In the genomic region with DNA sequence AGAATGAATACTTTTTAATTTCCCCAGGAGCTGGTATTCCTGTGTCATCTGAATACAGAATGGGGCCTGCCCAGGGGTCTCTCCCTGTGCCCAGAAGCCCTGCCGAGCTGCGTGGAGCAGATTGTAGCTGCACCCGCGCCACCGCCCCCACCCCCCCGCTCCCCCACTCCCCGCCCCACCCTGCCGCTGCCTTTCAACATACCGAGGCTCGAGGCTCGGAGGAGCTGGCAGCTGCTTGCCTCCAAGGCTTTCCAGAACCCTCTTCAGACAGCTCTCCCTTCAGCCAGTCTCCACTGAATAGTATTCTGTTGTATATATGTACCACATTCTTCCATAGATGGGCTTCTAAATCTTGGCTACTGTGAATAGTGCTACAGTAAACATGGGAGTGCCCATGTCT, we compare ENCODE assay signal across 22 cellular contexts.
"Had no signal": no experiment of that assay in that cellular context is flagged by ENCODE, and none has a peak within 500 bp of the region (broad histone marks: within the 10 kb centered on the region; RNA-seq: fewer than 3 reads in every experiment).

No MANE protein-coding gene starts in this region.

- H3K4me1 ChIP-seq: SJCRH30 had no signal

- ATAC-seq: HepG2, SK-N-SH treated with all-trans-retinoic acid at 6 μM for 48 hours had no signal

- H3K27ac ChIP-seq: SJCRH30 had no signal

- FAIRE-seq: HepG2, RCC 7860 had no signal

- H3K4me3 ChIP-seq: SJCRH30 had no signal

- H3K36me3 ChIP-seq: SJCRH30 had no signal

- H3K9me3 ChIP-seq: SJCRH30 had no signal

- DNase-seq: IMR-90, MV-4-11, NCI-H1048, NCI-H1105, NCI-H1417, NCI-H1436 treated with DMSO at 0.1 percent for 48 hours, NCI-H1694, NCI-H187 treated with DMSO at 0.1 percent for 48 hours, NCI-H2029 treated with DMSO at 0.1 percent for 48 hours, NCI-H2171, NCI-H226, NCI-H446, NCI-H510A, NCI-H524 treated with DMSO at 0.1 percent for 48 hours, NCI-H69, NCI-H774, RPMI8226, SHP77 treated with DMSO at 0.1 percent for 48 hours, SJCRH30 had no signal
